Comparison of ENCODE assay signal across 10 cellular contexts in genomic region chr14:68181395-68182326, GRCh38.
DNase-seq lines count a peak whose midpoint lies in the region; ATAC-seq and TF ChIP-seq lines count a peak whose summit lies in the region.
"Had no signal": no experiment of that assay in that cellular context is flagged by ENCODE, and none has a peak within 500 bp of the region (broad histone marks: within the 10 kb centered on the region; RNA-seq: fewer than 3 reads in every experiment).

No MANE protein-coding gene starts in this region.

- RAD21 ChIA-PET in HCT116 (lab: Charles Lee; ENCODE audit: low non-redundant PET in 1 of 2, low total read pairs in 2 of 2, uncharacterized antibody in 2 of 2, unreplicated experiment in 2 of 2), result interaction anchor here in 1 of 2 experiments (0.6 kb wide), 1 partner anchor 607 kb away, joined by 3 read pairs; no protein-coding TSS in a partner anchor

- H3K79me2 ChIP-seq in HCT116 (ENCODE audit: insufficient read depth, low read length), result no peaks in the 10 kb centered on the region

- no peak for TF ChIP-seq POLR2A in HCT116 (IDR thresholded peaks at IDR 0.05; ENCODE audit: borderline replicate concordance, extremely low read depth, insufficient read depth, insufficient read length)
- no peak for TF ChIP-seq POLR2A in gastroesophageal sphincter (IDR thresholded peaks at IDR 0.05)

- H3K4me1 Mint-ChIP-seq in activated naive CD8-positive, alpha-beta T cell treated with anti-CD3 and anti-CD28 coated beads, Interleukin-2, amount 10 ng/mL, durations not matched to agents 7 days and 5 days, result peaks cover 27% of the 10 kb centered on the region

- H3K27ac Mint-ChIP-seq in activated naive CD8-positive, alpha-beta T cell treated with anti-CD3 and anti-CD28 coated beads, Interleukin-2, amount 10 ng/mL, durations not matched to agents 7 days and 5 days, result no peak overlapping the region

- no peaks in the 10 kb centered on the region for H3K27me3 ChIP-seq in HCT116 (ENCODE audit: insufficient read depth, low read length)
- no peaks in the 10 kb centered on the region for H3K27me3 ChIP-seq in liver (ENCODE audit: control insufficient read depth in 4 of 4, insufficient read depth in 4 of 4, low read length in 3 of 4)
- H3K27me3 ChIP-seq in gastroesophageal sphincter, result no peaks in the 10 kb centered on the region
- H3K27me3 ChIP-seq in colonic mucosa, result no peaks in the 10 kb centered on the region

- peaks cover 3% of the 10 kb centered on the region for H3K36me3 Mint-ChIP-seq in activated naive CD8-positive, alpha-beta T cell treated with anti-CD3 and anti-CD28 coated beads, Interleukin-2, amount 10 ng/mL, durations not matched to agents 7 days and 5 days

- peaks cover 1% of the 10 kb centered on the region for H3K9me3 Mint-ChIP-seq in activated naive CD8-positive, alpha-beta T cell treated with anti-CD3 and anti-CD28 coated beads, Interleukin-2, amount 10 ng/mL, durations not matched to agents 7 days and 5 days

- no peak overlapping the region for H3K4me3 Mint-ChIP-seq in activated naive CD8-positive, alpha-beta T cell treated with anti-CD3 and anti-CD28 coated beads, Interleukin-2, amount 10 ng/mL, durations not matched to agents 7 days and 5 days

- CTCF ChIA-PET in HCT116 (lab: Charles Lee), result no interaction called here

- no peaks in the 10 kb centered on the region for H3K9me3 ChIP-seq in HCT116 (ENCODE audit: control insufficient read depth in 1 of 2, insufficient read depth in 1 of 2, low read depth in 1 of 2, low read length in 2 of 2)
- H3K9me3 ChIP-seq in liver (ENCODE audit: control insufficient read depth in 4 of 4, low read length in 3 of 4), result no peaks in the 10 kb centered on the region
- no peaks in the 10 kb centered on the region for H3K9me3 ChIP-seq in gastroesophageal sphincter
- no peaks in the 10 kb centered on the region for H3K9me3 ChIP-seq in colonic mucosa

- H3K4me3 ChIP-seq in AG10803 (ENCODE audit: low read length) (no peak overlapping the region), HCT116 (replicated peaks in 1 of 2; ENCODE audit: low read depth in 1 of 2, low read length in 2 of 2) (peak overlapping the region in 1 of 2 experiments; percentile 13; a peak in 2 of 4 replicates), liver (ENCODE audit: low read depth in 1 of 3, low read length in 3 of 3) (no peak overlapping the region), gastroesophageal sphincter (no peak overlapping the region), colonic mucosa (no peak overlapping the region)

- TF ChIP-seq EP300 in gastroesophageal sphincter (IDR thresholded peaks at IDR 0.05), result no peak

- peak; percentile 84 for ATAC-seq in HCT116
- peak; percentile 25 for ATAC-seq in activated naive CD8-positive, alpha-beta T cell treated with anti-CD3 and anti-CD28 coated beads, Interleukin-2, amount 10 ng/mL, durations not matched to agents 7 days and 5 days (ENCODE audit: low read depth)
- no peak for ATAC-seq in gastroesophageal sphincter

- H3K9me2 ChIP-seq in HCT116 (ENCODE audit: insufficient read depth), result no peaks in the 10 kb centered on the region

- 76% methylated on average over 3 of the region's 3 CpGs for WGBS in liver
- WGBS in gastroesophageal sphincter (ENCODE audit: low coverage in 1 of 2), 2 donors, result 54 to 75% methylated on average over 2 of the region's 3 CpGs

- peak overlapping the region; percentile 13 for H3K9ac ChIP-seq in HCT116 (ENCODE audit: low read length)
- H3K9ac ChIP-seq in liver (ENCODE audit: low read depth in 1 of 2, low read length in 2 of 2), result no peak overlapping the region
- no peak overlapping the region for H3K9ac ChIP-seq in colonic mucosa (ENCODE audit: low read depth in 2 of 2, low read length in 2 of 2)

- TF ChIP-seq CTCF in AG10803 (conservative IDR thresholded peaks at IDR 0.05; ENCODE audit: low read length) (no peak), HCT116 (IDR thresholded peaks at IDR 0.05 in 2 of 3, conservative IDR thresholded peaks at IDR 0.05 in 1 of 3; ENCODE audit: borderline replicate concordance in 1 of 3, insufficient read depth in 1 of 3, low read depth in 2 of 3, low read length in 2 of 3) (no peak), liver (IDR thresholded peaks at IDR 0.05; ENCODE audit: low read depth, low read length, missing input control) (no peak), gastroesophageal sphincter (IDR thresholded peaks at IDR 0.05) (no peak), colonic mucosa (IDR thresholded peaks at IDR 0.05) (no peak)

- H2AFZ ChIP-seq in HCT116 (ENCODE audit: low read depth, low read length, poor library complexity, severe bottlenecking), result no peak overlapping the region

- H4K20me1 ChIP-seq in HCT116 (ENCODE audit: insufficient read depth), result no peaks in the 10 kb centered on the region

- POLR2A ChIA-PET in HCT116 (lab: Charles Lee), result no interaction called here
- POLR2A ChIA-PET in activated naive CD8-positive, alpha-beta T cell treated with anti-CD3 and anti-CD28 coated beads, Interleukin-2, amount 10 ng/mL, durations not matched to agents 7 days and 5 days (lab: Charles Lee), result no interaction called here

- H3K36me3 ChIP-seq in HCT116 (ENCODE audit: control insufficient read depth in 1 of 2, insufficient read depth in 2 of 2, low read length in 2 of 2), result no peaks in the 10 kb centered on the region
- peaks cover 0 to 2% (median 0%) of the 10 kb centered on the region in 4 donors for H3K36me3 ChIP-seq in liver (ENCODE audit: control insufficient read depth in 4 of 4, insufficient read depth in 3 of 4, low read depth in 1 of 4, low read length in 3 of 4)
- H3K36me3 ChIP-seq in gastroesophageal sphincter, result no peaks in the 10 kb centered on the region
- no peaks in the 10 kb centered on the region for H3K36me3 ChIP-seq in colonic mucosa

- TF ChIP-seq RAD21 in HCT116 (IDR thresholded peaks at IDR 0.05; ENCODE audit: low read depth) (peak; percentile 25; the same call in 1 of the 2 replicates), liver (IDR thresholded peaks at IDR 0.05) (no peak)

- H3K4me1 ChIP-seq in HCT116 (ENCODE audit: control insufficient read depth in 1 of 2, insufficient read depth in 2 of 2, low read length in 2 of 2) (peaks cover 40 to 61% of the 10 kb centered on the region in 2 experiments), liver (ENCODE audit: control insufficient read depth in 4 of 4, insufficient read depth in 4 of 4, low read length in 3 of 4) (peaks cover 0 to 2% (median under 1%) of the 10 kb centered on the region in 4 donors), gastroesophageal sphincter (peaks cover 0 to 30% (median 3%) of the 10 kb centered on the region in 3 donors), colonic mucosa (no peaks in the 10 kb centered on the region)

- no peaks in the 10 kb centered on the region for H3K27me3 Mint-ChIP-seq in activated naive CD8-positive, alpha-beta T cell treated with anti-CD3 and anti-CD28 coated beads, Interleukin-2, amount 10 ng/mL, durations not matched to agents 7 days and 5 days

- BruUV-seq in HCT116 (replicated peaks; lab: Mats Ljungman, UMichigan), result no TSS peak

- DNase-seq in AG10803 (ENCODE audit: low read depth), result peak; percentile 50
- peak; percentile 34 for DNase-seq in HCT116 (ENCODE audit: low read depth, low spot score)
- DNase-seq in activated naive CD8-positive, alpha-beta T cell treated with anti-CD3 and anti-CD28 coated beads, Interleukin-2, amount 10 ng/mL, durations not matched to agents 7 days and 5 days, result no peak
- no peak for DNase-seq in NCI-H446 treated with DMSO at 0.1 percent for 48 hours (lab: John Stamatoyannopoulos, UW)
- no peak for DNase-seq in colonic mucosa
- DNase-seq in nucleus accumbens (lab: John Stamatoyannopoulos, UW), result no peak

- H3K27ac ChIP-seq in HCT116 (ENCODE audit: low read depth, low read length) (peak overlapping the region; percentile 95), liver (ENCODE audit: low read depth in 1 of 2, low read length in 2 of 2) (no peak overlapping the region), gastroesophageal sphincter (no peak overlapping the region), colonic mucosa (no peak overlapping the region)
- H3K27ac ChIP-seq: C4-2B, epithelial cell of prostate had no signal

- intact Hi-C loops in HCT116 (cut with micrococcal nuclease), result no loop called here
- intact Hi-C loops in colonic mucosa (cut with DNase I), result no loop called here

- peak overlapping the region; percentile 64 for H3K4me2 ChIP-seq in HCT116 (ENCODE audit: low read length)

TF ChIP-seq in HCT116, 20 proteins besides CTCF, POLR2A, EP300 and RAD21 (continues in another document):
- TF ChIP-seq CEBPB (IDR thresholded peaks at IDR 0.05; ENCODE audit: low read depth) (peak; percentile 69), TCF7L2 (IDR thresholded peaks at IDR 0.05; ENCODE audit: borderline replicate concordance, extremely low read depth, insufficient read depth, insufficient read length) (peak; percentile 93), SIN3A (IDR thresholded peaks at IDR 0.05; ENCODE audit: low read depth) (no peak), ATF3 (IDR thresholded peaks at IDR 0.05) (no peak), EGR1 (IDR thresholded peaks at IDR 0.05; ENCODE audit: low read depth) (peak; percentile 44; the same call in 1 of the 2 replicates), POLR2AphosphoS5 (IDR thresholded peaks at IDR 0.05; ENCODE audit: low read depth, low read length) (no peak), CBX3 (IDR thresholded peaks at IDR 0.05; ENCODE audit: low read depth) (0 out of 2 replicates have a peak, but pooled peaks have one; percentile 44), FOSL1 (IDR thresholded peaks at IDR 0.05; ENCODE audit: low read depth) (peak; percentile 78), JUND (IDR thresholded peaks at IDR 0.05) (peak; percentile 77)

TF ChIP-seq in liver, 16 proteins besides CTCF, POLR2A, EP300 and RAD21 (continues in another document):
- TF ChIP-seq, protein P1, sequence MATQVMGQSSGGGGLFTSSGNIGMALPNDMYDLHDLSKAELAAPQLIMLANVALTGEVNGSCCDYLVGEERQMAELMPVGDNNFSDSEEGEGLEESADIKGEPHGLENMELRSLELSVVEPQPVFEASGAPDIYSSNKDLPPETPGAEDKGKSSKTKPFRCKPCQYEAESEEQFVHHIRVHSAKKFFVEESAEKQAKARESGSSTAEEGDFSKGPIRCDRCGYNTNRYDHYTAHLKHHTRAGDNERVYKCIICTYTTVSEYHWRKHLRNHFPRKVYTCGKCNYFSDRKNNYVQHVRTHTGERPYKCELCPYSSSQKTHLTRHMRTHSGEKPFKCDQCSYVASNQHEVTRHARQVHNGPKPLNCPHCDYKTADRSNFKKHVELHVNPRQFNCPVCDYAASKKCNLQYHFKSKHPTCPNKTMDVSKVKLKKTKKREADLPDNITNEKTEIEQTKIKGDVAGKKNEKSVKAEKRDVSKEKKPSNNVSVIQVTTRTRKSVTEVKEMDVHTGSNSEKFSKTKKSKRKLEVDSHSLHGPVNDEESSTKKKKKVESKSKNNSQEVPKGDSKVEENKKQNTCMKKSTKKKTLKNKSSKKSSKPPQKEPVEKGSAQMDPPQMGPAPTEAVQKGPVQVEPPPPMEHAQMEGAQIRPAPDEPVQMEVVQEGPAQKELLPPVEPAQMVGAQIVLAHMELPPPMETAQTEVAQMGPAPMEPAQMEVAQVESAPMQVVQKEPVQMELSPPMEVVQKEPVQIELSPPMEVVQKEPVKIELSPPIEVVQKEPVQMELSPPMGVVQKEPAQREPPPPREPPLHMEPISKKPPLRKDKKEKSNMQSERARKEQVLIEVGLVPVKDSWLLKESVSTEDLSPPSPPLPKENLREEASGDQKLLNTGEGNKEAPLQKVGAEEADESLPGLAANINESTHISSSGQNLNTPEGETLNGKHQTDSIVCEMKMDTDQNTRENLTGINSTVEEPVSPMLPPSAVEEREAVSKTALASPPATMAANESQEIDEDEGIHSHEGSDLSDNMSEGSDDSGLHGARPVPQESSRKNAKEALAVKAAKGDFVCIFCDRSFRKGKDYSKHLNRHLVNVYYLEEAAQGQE (IDR thresholded peaks at IDR 0.05), result no peak

Comparison
In these comparisons a context has a peak if more than half of its experiments do, and no peak if none do; other contexts are left out.
1. DNase-seq: peak in AG10803 (single experiment) and HCT116 (single experiment); none in activated naive CD8-positive, alpha-beta T cell treated with anti-CD3 and anti-CD28 coated beads, Interleukin-2, amount 10 ng/mL, durations not matched to agents 7 days and 5 days (single experiment), NCI-H446 treated with DMSO at 0.1 percent for 48 hours (single experiment), colonic mucosa (single experiment) and nucleus accumbens (0 of 56).